1 cellular context compared by ENCODE assay signal in the genomic region with DNA sequence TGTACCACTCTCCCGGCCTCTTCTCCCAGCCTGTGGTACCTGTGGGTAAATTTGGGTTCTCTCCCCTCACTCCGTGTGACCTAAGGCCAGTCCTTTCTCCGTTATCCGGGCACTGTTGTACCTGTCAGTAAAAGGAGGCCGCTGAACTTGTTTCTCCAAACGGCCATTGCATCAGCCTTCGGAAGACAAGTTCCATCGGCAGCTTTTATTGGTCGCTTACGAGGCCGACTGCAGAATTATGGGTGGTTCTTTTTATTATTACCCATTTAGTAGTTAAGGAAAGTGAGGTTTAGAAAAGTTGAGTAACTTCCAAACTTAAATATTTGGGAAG.
TF ChIP-seq lines count a peak whose summit lies in the region.

No MANE protein-coding gene starts in this region.

TF ChIP-seq in SK-N-SH treated with all-trans-retinoic acid at 6 μM for 48 hours, 23 proteins besides CTCF, POLR2A, EP300 and RAD21:
- TF ChIP-seq, protein P1, sequence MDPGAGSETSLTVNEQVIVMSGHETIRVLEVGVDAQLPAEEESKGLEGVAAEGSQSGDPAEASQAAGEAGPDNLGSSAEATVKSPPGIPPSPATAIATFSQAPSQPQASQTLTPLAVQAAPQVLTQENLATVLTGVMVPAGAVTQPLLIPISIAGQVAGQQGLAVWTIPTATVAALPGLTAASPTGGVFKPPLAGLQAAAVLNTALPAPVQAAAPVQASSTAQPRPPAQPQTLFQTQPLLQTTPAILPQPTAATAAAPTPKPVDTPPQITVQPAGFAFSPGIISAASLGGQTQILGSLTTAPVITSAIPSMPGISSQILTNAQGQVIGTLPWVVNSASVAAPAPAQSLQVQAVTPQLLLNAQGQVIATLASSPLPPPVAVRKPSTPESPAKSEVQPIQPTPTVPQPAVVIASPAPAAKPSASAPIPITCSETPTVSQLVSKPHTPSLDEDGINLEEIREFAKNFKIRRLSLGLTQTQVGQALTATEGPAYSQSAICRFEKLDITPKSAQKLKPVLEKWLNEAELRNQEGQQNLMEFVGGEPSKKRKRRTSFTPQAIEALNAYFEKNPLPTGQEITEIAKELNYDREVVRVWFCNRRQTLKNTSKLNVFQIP (CRISPR knock-in tag; IDR thresholded peaks at IDR 0.05; ENCODE audit: borderline replicate concordance, low read depth): no peak
